ENCODE assay signal across 8 cellular contexts in the genomic region with DNA sequence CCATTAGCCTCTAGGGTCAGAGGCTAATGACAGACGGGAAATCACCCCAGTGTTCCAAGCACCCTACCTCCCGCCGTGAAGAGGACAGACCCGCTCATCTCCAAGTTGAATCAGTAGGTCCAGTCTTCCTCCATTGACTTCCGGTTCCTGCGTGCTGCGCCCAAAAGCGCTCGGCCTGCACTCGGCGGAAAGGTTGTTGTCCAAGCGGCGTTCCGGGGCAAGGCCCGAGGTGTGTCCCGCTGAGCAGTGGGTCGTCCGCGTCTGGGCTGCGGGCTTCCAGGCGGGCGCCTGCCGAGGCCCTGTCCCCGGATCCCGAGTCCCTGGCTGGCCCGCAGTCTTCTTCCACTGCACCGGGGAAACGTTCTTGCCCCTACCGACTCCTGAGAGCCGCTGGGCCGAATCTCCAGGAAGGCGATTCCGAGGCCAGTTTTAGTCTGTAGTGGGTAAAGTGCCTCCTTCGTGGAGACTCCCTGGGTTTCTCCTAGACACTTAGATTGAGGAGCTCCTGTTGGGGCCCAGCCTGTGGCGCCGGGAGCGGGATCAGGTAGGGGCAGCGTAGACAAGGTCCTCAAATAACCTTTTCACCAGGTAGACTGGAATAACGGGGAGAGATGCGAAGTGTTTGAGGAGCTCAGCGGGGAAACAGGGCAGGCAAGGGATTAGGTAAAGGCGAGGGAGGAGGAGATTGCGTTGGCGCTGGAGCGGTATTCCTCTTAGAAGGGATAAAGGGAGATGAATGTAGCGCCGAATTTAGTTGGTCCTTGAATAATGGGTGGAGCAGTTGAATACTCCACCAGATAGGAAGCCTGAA. TPM values are rescaled to one million over a fixed set of nuclear protein-coding genes. Genes with fewer than 3 reads are reported as not detected.
DNase-seq lines count a peak whose midpoint lies in the region; ATAC-seq, FAIRE-seq and TF ChIP-seq lines count a peak whose summit lies in the region.

A gene with protein sequence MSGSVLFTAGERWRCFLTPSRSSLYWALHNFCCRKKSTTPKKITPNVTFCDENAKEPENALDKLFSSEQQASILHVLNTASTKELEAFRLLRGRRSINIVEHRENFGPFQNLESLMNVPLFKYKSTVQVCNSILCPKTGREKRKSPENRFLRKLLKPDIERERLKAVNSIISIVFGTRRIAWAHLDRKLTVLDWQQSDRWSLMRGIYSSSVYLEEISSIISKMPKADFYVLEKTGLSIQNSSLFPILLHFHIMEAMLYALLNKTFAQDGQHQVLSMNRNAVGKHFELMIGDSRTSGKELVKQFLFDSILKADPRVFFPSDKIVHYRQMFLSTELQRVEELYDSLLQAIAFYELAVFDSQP (minus strand): TSS at position 138 of the 811 bp plus-strand sequence. CDS start 40 bp downstream, at position 98.

- H3K27me3 ChIP-seq in left ventricle myocardium inferior (ENCODE audit: low read depth), result no peaks in the 10 kb centered on the region
- H3K27me3 ChIP-seq in upper lobe of right lung, result no peaks in the 10 kb centered on the region

- H3K27ac Mint-ChIP-seq in T-helper 17 cell (peak within 1 kb of the TSS; percentile 99), progenitor cell of endocrine pancreas (peak within 1 kb of the TSS; percentile 98)

- peak; percentile 89 for FAIRE-seq in GM12891 (lab: Jason Lieb, UNC)

- peak within 1 kb of the TSS; percentile 87 for H3K4me3 ChIP-seq in left ventricle myocardium inferior
- peak within 1 kb of the TSS; percentile 84 for H3K4me3 ChIP-seq in upper lobe of right lung

- TF ChIP-seq CTCF in left ventricle myocardium inferior (IDR thresholded peaks at IDR 0.05; ENCODE audit: borderline replicate concordance), result no peak
- no peak for TF ChIP-seq CTCF in progenitor cell of endocrine pancreas (IDR thresholded peaks at IDR 0.05; ENCODE audit: unreplicated experiment)
- TF ChIP-seq CTCF in upper lobe of right lung (IDR thresholded peaks at IDR 0.05), result no peak

- peaks cover 9% of the 10 kb centered on the region for H3K36me3 ChIP-seq in left ventricle myocardium inferior
- H3K36me3 ChIP-seq in upper lobe of right lung, result peaks cover 21% of the 10 kb centered on the region

- H3K36me3 Mint-ChIP-seq in T-helper 17 cell (ENCODE audit: low read depth) (peaks cover 11% of the 10 kb centered on the region), progenitor cell of endocrine pancreas (ENCODE audit: insufficient read depth) (peaks cover 2% of the 10 kb centered on the region)

- H3K27me3 Mint-ChIP-seq in T-helper 17 cell (no peaks in the 10 kb centered on the region), progenitor cell of endocrine pancreas (peaks cover 8% of the 10 kb centered on the region)

- H3K4me3 Mint-ChIP-seq in T-helper 17 cell (peak within 1 kb of the TSS; percentile 95), progenitor cell of endocrine pancreas (ENCODE audit: low read depth) (peak within 1 kb of the TSS; percentile 88)

- H3K9me3 ChIP-seq in T-helper 17 cell (ENCODE audit: control insufficient read depth, low read length, poor library complexity, severe bottlenecking) (no peaks in the 10 kb centered on the region), left ventricle myocardium inferior (replicated peaks) (no peaks in the 10 kb centered on the region), upper lobe of right lung (no peaks in the 10 kb centered on the region)

- ATAC-seq in HG02840 (IDR thresholded peaks at IDR 0.05; ENCODE audit: low FRiP score, unreplicated experiment), result peak; percentile 83
- peak; percentile 96 for ATAC-seq in T-helper 17 cell
- ATAC-seq in upper lobe of right lung, result peak; percentile 99

- H3K27ac ChIP-seq in left ventricle myocardium inferior (replicated peaks) (peak within 1 kb of the TSS; percentile 93), upper lobe of right lung (peak within 1 kb of the TSS; percentile 85)

- intact Hi-C loops in left ventricle myocardium inferior (cut with micrococcal nuclease), result no loop called here
- intact Hi-C loops in upper lobe of right lung (cut with DNase I), result no loop called here

- H3K4me1 Mint-ChIP-seq in T-helper 17 cell, result peaks cover 33% of the 10 kb centered on the region
- H3K4me1 Mint-ChIP-seq in progenitor cell of endocrine pancreas (ENCODE audit: low read depth), result peaks cover 10% of the 10 kb centered on the region

- peaks cover 32% of the 10 kb centered on the region for H3K4me1 ChIP-seq in left ventricle myocardium inferior
- peaks cover 14% of the 10 kb centered on the region for H3K4me1 ChIP-seq in upper lobe of right lung

- no peaks in the 10 kb centered on the region for H3K9me3 Mint-ChIP-seq in progenitor cell of endocrine pancreas (ENCODE audit: low read depth)

- DNase-seq in GM12891 (ENCODE audit: insufficient read length, low spot score) (peak; percentile 82), NCI-H1436 treated with DMSO at 0.1 percent for 48 hours (lab: John Stamatoyannopoulos, UW) (peak; percentile 36), T-helper 17 cell (peak; percentile 60 to 84 (median 67)), amygdala (lab: John Stamatoyannopoulos, UW) (peak; percentile 25 to 92 (median 77)), left ventricle myocardium inferior (peak; percentile 89), progenitor cell of endocrine pancreas (ENCODE audit: low spot score, unreplicated experiment) (peak; percentile 88), upper lobe of right lung (peak; percentile 95)

- TF ChIP-seq POLR2A in GM12891 (IDR thresholded peaks at IDR 0.05; ENCODE audit: low read depth, low read length), result peak; percentile 88

TF ChIP-seq in GM12891, 5 proteins besides CTCF, POLR2A, EP300 and RAD21:
- TF ChIP-seq POLR2AphosphoS5 (IDR thresholded peaks at IDR 0.05; ENCODE audit: low read depth, low read length) (peak; percentile 83), SPI1 (IDR thresholded peaks at IDR 0.05; ENCODE audit: low read depth, low read length) (0 out of 2 replicates have a peak, but pooled peaks have one; percentile 8), TAF1 (IDR thresholded peaks at IDR 0.05; ENCODE audit: low read depth, low read length) (peak; percentile 95), PAX5 (IDR thresholded peaks at IDR 0.05; ENCODE audit: insufficient read depth, low read length, severe bottlenecking) (peak; percentile 71), POU2F2 (IDR thresholded peaks at IDR 0.05; ENCODE audit: low read depth, low read length) (peak; percentile 87)

RNA-seq across cellular contexts. Expression of the gene that starts here (rescaled TPM):
- polyA plus RNA-seq in GM12891 (2012; ENCODE audit: low read depth, missing spikeins), result 15.6 TPM
- total RNA-seq in T-helper 17 cell, result 1 to 10 TPM; 8.4 to 9.1 TPM
- 17.7 TPM for total RNA-seq in left ventricle myocardium inferior
- 17.3 and 17.7 TPM in 2 replicates for total RNA-seq in progenitor cell of endocrine pancreas
- total RNA-seq in upper lobe of right lung, result 14.7 TPM

Comparison
In these comparisons a context has a peak if more than half of its experiments do, and no peak if none do; other contexts are left out.
1. Peak in every context shown above with its lines: DNase-seq, ATAC-seq, H3K4me3 ChIP-seq and H3K27ac ChIP-seq.
2. DNase-seq: peak in every context shown above with its lines; median percentile 95 in upper lobe of right lung; 89 in left ventricle myocardium inferior; 88 in progenitor cell of endocrine pancreas; 82 in GM12891; 77 in amygdala; 67 in T-helper 17 cell; 36 in NCI-H1436 treated with DMSO at 0.1 percent for 48 hours.